ENCODE assay signal across 21 cellular contexts in genomic region chr4:75735525-75735924, GRCh38.
"Had no signal": no experiment of that assay in that cellular context is flagged by ENCODE, and none has a peak within 500 bp of the region (broad histone marks: within the 10 kb centered on the region; RNA-seq: fewer than 3 reads in every experiment).

No MANE protein-coding gene starts in this region.

- H3K27me3 ChIP-seq: esophagus squamous epithelium, neutrophil, pancreas, right atrium auricular region, sigmoid colon, transverse colon, upper lobe of right lung, uterus had no signal

- H3K9me3 Mint-ChIP-seq: natural killer cell; stimulated activated effector memory CD8-positive, alpha-beta T cell treated with anti-CD3 and anti-CD28 coated beads, Interleukin-12 subunit alpha, Interleukin-12 subunit beta, amount 100 ng/mL, for 72 hours; stimulated activated naive CD8-positive, alpha-beta T cell treated with anti-CD3 and anti-CD28 coated beads, Interleukin-15, Interleukin-2, amounts not matched to agents 100 ng/mL and 50 ng/mL, for 24 hours had no signal

- H3K27ac ChIP-seq: esophagus squamous epithelium, lower lobe of right lung, neutrophil, pancreas, right atrium auricular region, sigmoid colon, transverse colon, upper lobe of right lung, uterus had no signal

- H3K36me3 Mint-ChIP-seq: natural killer cell had no signal

- H3K4me3 ChIP-seq: esophagus squamous epithelium, lower lobe of right lung, pancreas, right atrium auricular region, sigmoid colon, transverse colon, upper lobe of right lung, uterus had no signal

- H3K27ac Mint-ChIP-seq: natural killer cell; stimulated activated effector memory CD8-positive, alpha-beta T cell treated with anti-CD3 and anti-CD28 coated beads, Interleukin-12 subunit alpha, Interleukin-12 subunit beta, amount 100 ng/mL, for 72 hours; stimulated activated naive CD8-positive, alpha-beta T cell treated with anti-CD3 and anti-CD28 coated beads, Interleukin-15, Interleukin-2, amounts not matched to agents 100 ng/mL and 50 ng/mL, for 24 hours had no signal

- H3K27me3 Mint-ChIP-seq: stimulated activated naive CD8-positive, alpha-beta T cell treated with anti-CD3 and anti-CD28 coated beads, Interleukin-15, Interleukin-2, amounts not matched to agents 100 ng/mL and 50 ng/mL, for 24 hours had no signal

- H3K9me3 ChIP-seq: esophagus squamous epithelium, lower lobe of right lung, neutrophil, pancreas, right atrium auricular region, sigmoid colon, transverse colon, upper lobe of right lung, uterus had no signal

- DNase-seq: cerebellar nuclear complex; dermis blood vessel endothelial cell; effector memory CD4-positive, alpha-beta T cell; erythroblast; esophagus squamous epithelium; foreskin melanocyte; hypothalamus; left ventricle myocardium superior; lower lobe of right lung; natural killer cell; pancreas; sigmoid colon; stimulated activated CD4-positive, alpha-beta T cell treated with anti-CD3 and anti-CD28 coated beads, Interleukin-2, amount 100 ng/mL, for 24 hours; stimulated activated CD4-positive, alpha-beta T cell treated with anti-CD3 and anti-CD28 coated beads, Interleukin-4, amount 100 ng/mL, for 24 hours; transverse colon; upper lobe of right lung; uterus had no signal

- H3K4me1 ChIP-seq: uterus had no signal

- H3K4me3 Mint-ChIP-seq: natural killer cell; stimulated activated effector memory CD8-positive, alpha-beta T cell treated with anti-CD3 and anti-CD28 coated beads, Interleukin-12 subunit alpha, Interleukin-12 subunit beta, amount 100 ng/mL, for 72 hours; stimulated activated naive CD8-positive, alpha-beta T cell treated with anti-CD3 and anti-CD28 coated beads, Interleukin-15, Interleukin-2, amounts not matched to agents 100 ng/mL and 50 ng/mL, for 24 hours had no signal

- ATAC-seq: left ventricle myocardium superior; lower lobe of right lung; natural killer cell; pancreas; stimulated activated effector memory CD8-positive, alpha-beta T cell treated with anti-CD3 and anti-CD28 coated beads, Interleukin-12 subunit alpha, Interleukin-12 subunit beta, amount 100 ng/mL, for 72 hours; upper lobe of right lung had no signal

- H3K36me3 ChIP-seq: lower lobe of right lung, neutrophil, pancreas, right atrium auricular region, sigmoid colon, upper lobe of right lung, uterus had no signal
